ENCODE assay signal across 9 cellular contexts in the genomic region with DNA sequence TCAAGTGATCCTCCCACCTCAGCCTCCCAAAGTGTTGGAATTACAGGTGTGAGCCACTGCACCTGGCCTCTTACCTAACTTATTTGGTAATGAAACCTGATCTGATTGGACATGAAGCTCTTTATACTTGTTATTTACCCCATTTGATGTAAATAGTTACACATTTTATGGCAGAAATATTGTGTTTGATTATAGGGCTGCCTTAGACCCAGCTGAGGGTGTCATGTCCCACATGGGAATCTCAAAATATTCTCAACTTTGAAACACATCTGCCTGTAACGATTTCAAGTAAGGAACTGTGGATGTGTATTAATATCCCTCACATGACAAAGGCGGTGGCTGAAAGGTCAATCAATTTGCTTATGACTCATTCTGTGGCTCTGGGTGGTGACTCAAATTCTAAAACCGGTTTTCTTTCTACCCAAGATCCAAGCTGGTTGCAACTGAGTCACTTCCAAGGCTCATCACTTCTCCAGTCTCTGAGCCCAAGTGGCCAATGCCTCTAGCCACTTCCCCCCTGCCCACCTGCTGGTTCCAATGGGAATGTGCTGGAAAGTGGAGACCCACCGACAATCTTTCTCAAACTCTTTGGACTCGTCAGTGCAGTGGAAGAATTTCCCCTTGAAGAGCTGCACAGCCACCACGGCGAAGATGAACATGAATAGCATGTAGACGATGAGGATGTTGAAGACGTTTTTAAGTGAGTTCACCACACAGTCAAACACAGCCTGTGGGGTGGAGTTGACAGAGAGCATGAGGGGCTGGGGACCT.
DNase-seq lines count a peak whose midpoint lies in the region; ATAC-seq and TF ChIP-seq lines count a peak whose summit lies in the region.
"Had no signal": no experiment of that assay in that cellular context is flagged by ENCODE, and none has a peak within 500 bp of the region (broad histone marks: within the 10 kb centered on the region; RNA-seq: fewer than 3 reads in every experiment).

No MANE protein-coding gene starts in this region.

- H3K27me3 ChIP-seq in BLaER1 = no peaks in the 10 kb centered on the region
- H3K27me3 ChIP-seq in BE2C = peaks cover 28% of the 10 kb centered on the region
- H3K27me3 ChIP-seq: upper lobe of left lung had no signal

- H3K4me1 ChIP-seq in BLaER1 = peaks cover 36% of the 10 kb centered on the region
- no peaks in the 10 kb centered on the region for H3K4me1 ChIP-seq in BE2C

- peak overlapping the region; percentile 74 for H3K4me2 ChIP-seq in BLaER1

- H3K36me3 ChIP-seq in BLaER1 = no peaks in the 10 kb centered on the region
- no peaks in the 10 kb centered on the region for H3K36me3 ChIP-seq in BE2C
- H3K36me3 ChIP-seq: upper lobe of left lung had no signal

- H3K9me3 ChIP-seq in BLaER1 (peaks cover 8% of the 10 kb centered on the region; the same call in 1 of the 2 replicates), BE2C (no peaks in the 10 kb centered on the region)

- peak overlapping the region; percentile 68 for H3K27ac ChIP-seq in BLaER1
- H3K27ac ChIP-seq: upper lobe of left lung had no signal

- H3K9ac ChIP-seq in BLaER1 = peak overlapping the region; percentile 30

- no peak for TF ChIP-seq CTCF in BE2C (IDR thresholded peaks at IDR 0.05; ENCODE audit: low read depth, low read length)

- peak; percentile 82 for ATAC-seq in GM19395 (IDR thresholded peaks at IDR 0.05; ENCODE audit: unreplicated experiment)

- H4K20me1 ChIP-seq in BLaER1 = no peaks in the 10 kb centered on the region

- H3K4me3 ChIP-seq in BLaER1 (peak overlapping the region; percentile 16; the same call in 1 of the 2 replicates), BE2C (ENCODE audit: low read depth, low read length) (no peak overlapping the region)
- H3K4me3 ChIP-seq: upper lobe of left lung had no signal

- DNase-seq in HT1080 (ENCODE audit: low read depth) = peak; percentile 96
- DNase-seq in activated T-cell treated with anti-CD3 and anti-CD28 coated beads, Interleukin-2, amount 50 U/mL, for 48 hours = peak; percentile 53 to 57
- peak; percentile 77 for DNase-seq in mucosa of gallbladder (ENCODE audit: low spot score)
- no peak for DNase-seq in BE2C
- no peak for DNase-seq in GDM1 (lab: John Stamatoyannopoulos, UW)
- no peak for DNase-seq in DMS79 (lab: John Stamatoyannopoulos, UW)

Comparison
In these comparisons a context has a peak if more than half of its experiments do, and no peak if none do; other contexts are left out.
1. DNase-seq: peak in HT1080 (single experiment), activated T-cell treated with anti-CD3 and anti-CD28 coated beads, Interleukin-2, amount 50 U/mL, for 48 hours (2 of 2) and mucosa of gallbladder (single experiment); none in BE2C (single experiment), GDM1 (single experiment) and DMS79 (single experiment).